ENCODE assay signal across 11 cellular contexts in genomic region chr5:71938886-71939285, GRCh38.
DNase-seq lines count a peak whose midpoint lies in the region; ATAC-seq and TF ChIP-seq lines count a peak whose summit lies in the region.
"Had no signal": no experiment of that assay in that cellular context is flagged by ENCODE, and none has a peak within 500 bp of the region (broad histone marks: within the 10 kb centered on the region; RNA-seq: fewer than 3 reads in every experiment).

No MANE protein-coding gene starts in this region.

- in situ Hi-C loops in astrocyte of the spinal cord (cut with HindIII; ENCODE audit: low sequenced_read_pairs): no loop called here

- POLR2A ChIA-PET in activated CD4-positive, alpha-beta T cell treated with anti-CD3 and anti-CD28 coated beads for 36 hours (lab: Charles Lee): no interaction called here

- intact Hi-C loops in activated CD4-positive, alpha-beta T cell treated with anti-CD3 and anti-CD28 coated beads for 36 hours (cut with DNase I, micrococcal nuclease): no loop called here

- no peak overlapping the region for H3K4me3 ChIP-seq in astrocyte of the spinal cord (ENCODE audit: low read depth, low read length)

- CTCF ChIA-PET in activated CD4-positive, alpha-beta T cell treated with anti-CD3 and anti-CD28 coated beads for 36 hours (lab: Charles Lee): no interaction called here

- no peaks in the 10 kb centered on the region for H3K36me3 Mint-ChIP-seq in activated CD4-positive, alpha-beta T cell treated with anti-CD3 and anti-CD28 coated beads for 36 hours (ENCODE audit: low read depth)
- H3K36me3 Mint-ChIP-seq: CD14-positive monocyte had no signal

- no peaks in the 10 kb centered on the region for H3K4me1 Mint-ChIP-seq in activated CD4-positive, alpha-beta T cell treated with anti-CD3 and anti-CD28 coated beads for 36 hours
- H3K4me1 Mint-ChIP-seq: CD14-positive monocyte had no signal

- H3K27me3 Mint-ChIP-seq in activated CD4-positive, alpha-beta T cell treated with anti-CD3 and anti-CD28 coated beads for 36 hours: peaks cover 12% of the 10 kb centered on the region

- H3K27ac Mint-ChIP-seq in activated CD4-positive, alpha-beta T cell treated with anti-CD3 and anti-CD28 coated beads for 36 hours: no peak overlapping the region

- H3K4me3 Mint-ChIP-seq in activated CD4-positive, alpha-beta T cell treated with anti-CD3 and anti-CD28 coated beads for 36 hours: no peak overlapping the region
- H3K4me3 Mint-ChIP-seq: CD14-positive monocyte had no signal

- H3K9me3 Mint-ChIP-seq in activated CD4-positive, alpha-beta T cell treated with anti-CD3 and anti-CD28 coated beads for 36 hours (ENCODE audit: low read depth): peaks cover 5% of the 10 kb centered on the region

- no peak for ATAC-seq in activated CD4-positive, alpha-beta T cell treated with anti-CD3 and anti-CD28 coated beads for 36 hours

- no peak for TF ChIP-seq CTCF in astrocyte of the spinal cord (IDR thresholded peaks at IDR 0.05; ENCODE audit: low read depth, low read length)

- DNase-seq in DMS153 treated with DMSO at 0.1 percent for 48 hours (lab: John Stamatoyannopoulos, UW; ENCODE audit: unreplicated experiment): peak; percentile 30
- DNase-seq in NCI-H187 treated with DMSO at 0.1 percent for 48 hours (lab: John Stamatoyannopoulos, UW): peak; percentile 57
- peak; percentile 20 for DNase-seq in astrocyte of the spinal cord (ENCODE audit: low read depth, low spot score)
- peak; percentile 10 for DNase-seq in medulla oblongata (ENCODE audit: extremely low spot score)
- no peak for DNase-seq in HCEC 1CT
- DNase-seq in ecto neural progenitor cell (ENCODE audit: low spot score): no peak
- no peak for DNase-seq in NCI-H1694 (lab: John Stamatoyannopoulos, UW)
- no peak for DNase-seq in activated CD4-positive, alpha-beta T cell treated with anti-CD3 and anti-CD28 coated beads for 36 hours
- DNase-seq: activated gamma-delta T cell treated with Interleukin-2 at 50 U/mL for 16 hours, T-helper 2 cell had no signal

Comparison
In these comparisons a context has a peak if more than half of its experiments do, and no peak if none do; other contexts are left out.
1. DNase-seq: peak in DMS153 treated with DMSO at 0.1 percent for 48 hours (single experiment), NCI-H187 treated with DMSO at 0.1 percent for 48 hours (single experiment), astrocyte of the spinal cord (single experiment) and medulla oblongata (single experiment); none in HCEC 1CT (single experiment), ecto neural progenitor cell (single experiment), NCI-H1694 (single experiment) and activated CD4-positive, alpha-beta T cell treated with anti-CD3 and anti-CD28 coated beads for 36 hours (single experiment).